9 cellular contexts compared by ENCODE assay signal in genomic region chr11:9565822-9566560, GRCh38. TPM values are rescaled to one million over a fixed set of nuclear protein-coding genes. Genes with fewer than 3 reads are reported as not detected.
DNase-seq lines count a peak whose midpoint lies in the region; ATAC-seq and TF ChIP-seq lines count a peak whose summit lies in the region.
"Had no signal": no experiment of that assay in that cellular context is flagged by ENCODE, and none has a peak within 500 bp of the region (broad histone marks: within the 10 kb centered on the region; RNA-seq: fewer than 3 reads in every experiment).

No MANE protein-coding gene starts in this region.

- H3K9ac ChIP-seq in duodenal mucosa (ENCODE audit: low read depth in 1 of 2, low read length in 2 of 2): peak overlapping the region in 1 of 2 donors; percentile 26

- intact Hi-C loops in stomach (cut with DNase I; ENCODE audit: low total_unique reads): no loop called here

- TF ChIP-seq POLR2A in stomach (IDR thresholded peaks at IDR 0.05): peak in 1 of 4 donors; percentile 3

- H3K27me3 ChIP-seq in duodenal mucosa (ENCODE audit: control insufficient read depth in 1 of 2, insufficient read depth in 2 of 2, low read length in 2 of 2) (no peaks in the 10 kb centered on the region), stomach (no peaks in the 10 kb centered on the region)

- peak; percentile 92 for ATAC-seq in HG02870 (IDR thresholded peaks at IDR 0.05; ENCODE audit: unreplicated experiment)

- TF ChIP-seq CTCF in VCaP (conservative IDR thresholded peaks at IDR 0.05) (no peak), stomach (IDR thresholded peaks at IDR 0.05) (no peak)

- H3K36me3 ChIP-seq in duodenal mucosa (ENCODE audit: control insufficient read depth in 1 of 2, insufficient read depth in 2 of 2, low read length in 2 of 2) (no peaks in the 10 kb centered on the region), stomach (no peaks in the 10 kb centered on the region)

- TF ChIP-seq EP300 in stomach (IDR thresholded peaks at IDR 0.05): no peak

- H3K4me3 ChIP-seq in duodenal mucosa (ENCODE audit: low read depth in 1 of 2, low read length in 2 of 2) (peak overlapping the region in 1 of 2 donors; percentile 11), stomach (no peak overlapping the region)

- H3K27ac ChIP-seq in VCaP: peak overlapping the region; percentile 92
- peak overlapping the region; percentile 54 for H3K27ac ChIP-seq in duodenal mucosa (ENCODE audit: low read depth, low read length)
- peak overlapping the region; percentile 57 to 99 (median 91) for H3K27ac ChIP-seq in stomach
- H3K27ac ChIP-seq: C4-2B had no signal

- H3K9me3 ChIP-seq in duodenal mucosa (ENCODE audit: control insufficient read depth in 1 of 2, low read length in 2 of 2) (no peaks in the 10 kb centered on the region), stomach (peaks cover 0 to 5% (median 0%) of the 10 kb centered on the region in 4 donors)

- DNase-seq in activated T-cell treated with anti-CD3 and anti-CD28 coated beads for 1 hour (ENCODE audit: low read depth): peak; percentile 16
- DNase-seq in activated T-cell treated with anti-CD3 and anti-CD28 coated beads, Interleukin-2, amount 50 U/mL, for 1 hour: no peak
- DNase-seq in NCI-H2029 treated with DMSO at 0.1 percent for 48 hours (lab: John Stamatoyannopoulos, UW): peak; percentile 97
- DNase-seq in lung microvascular endothelial cell (ENCODE audit: low read depth in 2 of 2): peak; percentile 95 to 100
- peak; percentile 39 for DNase-seq in stomach

- WGBS in stomach, 5 donors: 7 to 16% (median 11%) methylated on average over 7 of the region's 7 CpGs

- H3K4me1 ChIP-seq in duodenal mucosa (ENCODE audit: control insufficient read depth in 1 of 2, insufficient read depth in 2 of 2, low read length in 2 of 2): peaks cover 27 to 39% of the 10 kb centered on the region in 2 donors
- peaks cover 24 to 59% (median 48%) of the 10 kb centered on the region in 4 donors for H3K4me1 ChIP-seq in stomach

RNA-seq across cellular contexts. Expression of gene WEE1, which starts 7.5 kb away (rescaled TPM):
- total RNA-seq in lung microvascular endothelial cell (12.9 and 20.6 TPM in 2 replicates), stomach (10 to 100 TPM; 11.7 to 79.1 (median 29.6) TPM)
- 10 to 100 TPM in 2 of 3 donors, 1 to 10 TPM in 1; 5.0 to 29.8 (median 12.9) TPM for polyA plus RNA-seq in stomach
